In genomic region chr11:108403072-108403471, GRCh38 we compare ENCODE assay signal across 20 cellular contexts.
"Had no signal": no experiment of that assay in that cellular context is flagged by ENCODE, and none has a peak within 500 bp of the region (broad histone marks: within the 10 kb centered on the region; RNA-seq: fewer than 3 reads in every experiment).

No MANE protein-coding gene starts in this region.

- H3K4me3 ChIP-seq: colonic mucosa, esophagus muscularis mucosa, gastrocnemius medialis, heart right ventricle, left lung, lower lobe of right lung, mucosa of descending colon had no signal

- H3K4me1 ChIP-seq: colonic mucosa, esophagus muscularis mucosa, foreskin keratinocyte, gastrocnemius medialis, heart right ventricle, left lung, lower lobe of right lung had no signal

- H3K9me3 ChIP-seq: colonic mucosa, esophagus muscularis mucosa, gastrocnemius medialis, heart right ventricle, left lung, lower lobe of right lung, mucosa of descending colon had no signal

- H3K36me3 ChIP-seq: colonic mucosa, esophagus muscularis mucosa, gastrocnemius medialis, heart right ventricle, left lung, lower lobe of right lung had no signal

- FAIRE-seq: endometrium had no signal

- H3K27ac ChIP-seq: colonic mucosa, esophagus muscularis mucosa, foreskin keratinocyte, gastrocnemius medialis, heart right ventricle, left lung, lower lobe of right lung had no signal

- DNase-seq: cerebellar nuclear complex; colonic mucosa; cortex of kidney; effector CD8-positive, alpha-beta T cell; effector memory CD8-positive, alpha-beta T cell; endodermal cell; foreskin keratinocyte; gastrocnemius medialis; glutamatergic neuron; head of caudate nucleus; heart right ventricle; hippocampal formation; left cardiac atrium; left lung; left ventricle myocardium superior; lower lobe of right lung; mesenchymal stem cell; mucosa of descending colon had no signal
